27 cellular contexts compared by ENCODE assay signal in genomic region chrX:129728061-129728460, GRCh38. TPM values are rescaled to one million over a fixed set of nuclear protein-coding genes. Genes with fewer than 3 reads are reported as not detected.
DNase-seq lines count a peak whose midpoint lies in the region; ATAC-seq and TF ChIP-seq lines count a peak whose summit lies in the region.
"Had no signal": no experiment of that assay in that cellular context is flagged by ENCODE, and none has a peak within 500 bp of the region (broad histone marks: within the 10 kb centered on the region; RNA-seq: fewer than 3 reads in every experiment).

No MANE protein-coding gene starts in this region.

- no peaks in the 10 kb centered on the region for H3K9me3 Mint-ChIP-seq in central memory CD8-positive, alpha-beta T cell
- H3K9me3 Mint-ChIP-seq in endodermal cell: no peaks in the 10 kb centered on the region
- peaks cover 4% of the 10 kb centered on the region for H3K9me3 Mint-ChIP-seq in stimulated activated effector memory CD8-positive, alpha-beta T cell treated with anti-CD3 and anti-CD28 coated beads, Interleukin-12 subunit alpha, Interleukin-12 subunit beta, amount 100 ng/mL, for 72 hours
- H3K9me3 Mint-ChIP-seq: CD8-positive, alpha-beta memory T cell had no signal

- H3K27ac ChIP-seq in KOPT-K1 (ENCODE audit: low read depth, low read length, poor library complexity, severe bottlenecking) (peak overlapping the region; percentile 74), endodermal cell (ENCODE audit: low read depth, low read length) (no peak overlapping the region)
- H3K27ac ChIP-seq: 22Rv1, A549, BLaER1 had no signal

- no peak overlapping the region for H3K9ac ChIP-seq in endodermal cell (ENCODE audit: extremely low read depth, low read length, poor library complexity, severe bottlenecking)
- H3K9ac ChIP-seq: BLaER1 had no signal

- H3K9me3 ChIP-seq in KOPT-K1 (ENCODE audit: insufficient read depth, low read length, poor library complexity, severe bottlenecking) (no peaks in the 10 kb centered on the region), endodermal cell (ENCODE audit: control insufficient read depth, low read length) (no peaks in the 10 kb centered on the region)
- H3K9me3 ChIP-seq: A549, BE2C, BLaER1 had no signal

- H3K4me1 ChIP-seq in endodermal cell (ENCODE audit: control insufficient read depth, insufficient read depth, low read length): no peaks in the 10 kb centered on the region
- H3K4me1 ChIP-seq: A549, BE2C had no signal

- H3K4me1 Mint-ChIP-seq in central memory CD8-positive, alpha-beta T cell: peaks cover 31% of the 10 kb centered on the region
- H3K4me1 Mint-ChIP-seq in endodermal cell: no peaks in the 10 kb centered on the region
- peaks cover 32% of the 10 kb centered on the region for H3K4me1 Mint-ChIP-seq in stimulated activated effector memory CD8-positive, alpha-beta T cell treated with anti-CD3 and anti-CD28 coated beads, Interleukin-12 subunit alpha, Interleukin-12 subunit beta, amount 100 ng/mL, for 72 hours

- WGBS in endodermal cell (ENCODE audit: insufficient coverage in 1 of 2, insufficient read length in 1 of 2), 2 experiments: 91% methylated on average over 4 of the region's 4 CpGs; no CpG with 5 or more reads in 1 of the 2 experiments

- H3K36me3 Mint-ChIP-seq in central memory CD8-positive, alpha-beta T cell (ENCODE audit: insufficient read depth): no peaks in the 10 kb centered on the region
- H3K36me3 Mint-ChIP-seq in endodermal cell (ENCODE audit: low read depth): no peaks in the 10 kb centered on the region
- H3K36me3 Mint-ChIP-seq in stimulated activated effector memory CD8-positive, alpha-beta T cell treated with anti-CD3 and anti-CD28 coated beads, Interleukin-12 subunit alpha, Interleukin-12 subunit beta, amount 100 ng/mL, for 72 hours: no peaks in the 10 kb centered on the region
- H3K36me3 Mint-ChIP-seq: CD4-positive, alpha-beta memory T cell; CD4-positive, CD25-positive, alpha-beta regulatory T cell; CD8-positive, alpha-beta memory T cell had no signal

- ATAC-seq in central memory CD8-positive, alpha-beta T cell (replicated peaks; ENCODE audit: extremely low read depth, poor library complexity, severe bottlenecking): no peak
- no peak for ATAC-seq in stimulated activated effector memory CD8-positive, alpha-beta T cell treated with anti-CD3 and anti-CD28 coated beads, Interleukin-12 subunit alpha, Interleukin-12 subunit beta, amount 100 ng/mL, for 72 hours
- ATAC-seq: A549, GM12878 had no signal

- no peak overlapping the region for H3K4me3 ChIP-seq in endodermal cell (ENCODE audit: low read length)
- H3K4me3 ChIP-seq: A549, BLaER1, GM12878 had no signal

- peak overlapping the region; percentile 44 for H3K27ac Mint-ChIP-seq in central memory CD8-positive, alpha-beta T cell (ENCODE audit: low read depth)
- H3K27ac Mint-ChIP-seq in endodermal cell: no peak overlapping the region
- H3K27ac Mint-ChIP-seq in stimulated activated effector memory CD8-positive, alpha-beta T cell treated with anti-CD3 and anti-CD28 coated beads, Interleukin-12 subunit alpha, Interleukin-12 subunit beta, amount 100 ng/mL, for 72 hours: no peak overlapping the region
- H3K27ac Mint-ChIP-seq: CD4-positive, alpha-beta memory T cell; CD8-positive, alpha-beta memory T cell had no signal

- no peak for DNase-seq in central memory CD8-positive, alpha-beta T cell (ENCODE audit: low spot score in 2 of 2)
- peak; percentile 12 for DNase-seq in endodermal cell
- no peak for DNase-seq in stimulated activated effector memory CD8-positive, alpha-beta T cell treated with anti-CD3 and anti-CD28 coated beads, Interleukin-12 subunit alpha, Interleukin-12 subunit beta, amount 100 ng/mL, for 72 hours (ENCODE audit: low spot score in 2 of 2)
- DNase-seq in NCI-H2107 treated with DMSO at 0.1 percent for 48 hours (lab: John Stamatoyannopoulos, UW; ENCODE audit: unreplicated experiment): no peak
- DNase-seq in AG08396 (ENCODE audit: low spot score): no peak
- DNase-seq: BE2C; C1 segment of cervical spinal cord; CD4-positive, alpha-beta memory T cell; CD4-positive, CD25-positive, alpha-beta regulatory T cell; CD8-positive, alpha-beta memory T cell; COR-L47; DMS 273 treated with DMSO at 0.1 percent for 48 hours; DMS153; DMS53; DMS79; DND-41; EL; GDM1 had no signal

- TF ChIP-seq CTCF in endodermal cell (conservative IDR thresholded peaks at IDR 0.05): no peak

- no peaks in the 10 kb centered on the region for H3K27me3 Mint-ChIP-seq in central memory CD8-positive, alpha-beta T cell
- peaks cover 4% of the 10 kb centered on the region for H3K27me3 Mint-ChIP-seq in endodermal cell (ENCODE audit: insufficient read depth)
- H3K27me3 Mint-ChIP-seq: CD4-positive, alpha-beta memory T cell had no signal

- no peak overlapping the region for H3K4me3 Mint-ChIP-seq in central memory CD8-positive, alpha-beta T cell
- H3K4me3 Mint-ChIP-seq in endodermal cell: no peak overlapping the region
- no peak overlapping the region for H3K4me3 Mint-ChIP-seq in stimulated activated effector memory CD8-positive, alpha-beta T cell treated with anti-CD3 and anti-CD28 coated beads, Interleukin-12 subunit alpha, Interleukin-12 subunit beta, amount 100 ng/mL, for 72 hours
- H3K4me3 Mint-ChIP-seq: CD14-positive monocyte; CD4-positive, alpha-beta memory T cell; CD4-positive, CD25-positive, alpha-beta regulatory T cell; CD8-positive, alpha-beta memory T cell had no signal

- no peaks in the 10 kb centered on the region for H3K27me3 ChIP-seq in endodermal cell (ENCODE audit: control insufficient read depth, insufficient read depth, low read length, poor library complexity, severe bottlenecking)
- H3K27me3 ChIP-seq: BE2C had no signal

- H3K36me3 ChIP-seq in KOPT-K1 (ENCODE audit: insufficient read depth, low read length): no peaks in the 10 kb centered on the region
- H3K36me3 ChIP-seq in endodermal cell (ENCODE audit: control insufficient read depth, insufficient read depth, low read length): no peaks in the 10 kb centered on the region
- H3K36me3 ChIP-seq: BE2C, BLaER1 had no signal

RNA-seq across cellular contexts. Expression of gene XPNPEP2, which starts 10.7 kb away (rescaled TPM):
- under 1 TPM; 0.20 to 0.31 TPM for total RNA-seq in endodermal cell
- 0.25 TPM for polyA plus RNA-seq in endodermal cell (2013, experiment 1 of 2)
- polyA plus RNA-seq in endodermal cell (2013, experiment 2 of 2): 0.46 TPM
- total RNA-seq: A172, Daoy, G401 had no signal
- polyA plus RNA-seq: A549, CD14-positive monocyte had no signal

RNA-seq across cellular contexts. Expression of gene SASH3, which starts 51.7 kb away (rescaled TPM):
- not detected for total RNA-seq in endodermal cell
- polyA plus RNA-seq in endodermal cell (2013, experiment 1 of 2): not detected
- polyA plus RNA-seq in endodermal cell (2013, experiment 2 of 2): not detected
- total RNA-seq: A172, Daoy, G401 had no signal
- polyA plus RNA-seq: A549 had no signal
